ENCODE assay signal across 8 cellular contexts in the genomic region with DNA sequence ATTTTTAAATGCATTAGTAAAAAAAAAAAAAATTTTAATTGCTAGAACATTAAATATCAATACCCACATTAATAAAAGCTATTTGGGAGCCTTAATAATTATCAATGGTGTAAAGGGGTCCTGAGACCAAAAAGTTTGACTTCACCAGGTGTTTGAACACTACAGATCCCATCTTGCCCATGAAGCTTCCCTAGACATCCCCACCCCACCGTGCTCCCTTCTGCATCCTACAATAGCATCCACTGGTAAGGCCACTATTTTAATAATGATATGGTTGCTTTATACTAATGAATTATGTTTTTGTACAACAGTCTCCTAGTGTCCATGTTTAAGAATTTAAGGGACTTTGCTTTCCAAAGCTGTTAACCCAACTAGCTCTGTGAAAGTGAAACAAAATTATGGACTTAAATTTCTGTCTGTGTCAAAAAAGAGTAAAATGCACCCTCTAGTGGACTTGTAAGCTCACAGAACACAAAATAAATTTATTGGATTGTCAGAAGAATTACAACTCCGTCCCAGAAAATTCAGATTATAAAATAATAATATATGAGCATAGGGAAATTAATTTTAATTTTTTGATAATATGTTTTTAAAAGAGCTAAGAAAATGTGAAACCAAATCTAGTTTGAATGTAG.
A peak's percentile ranks its signal among the peaks of the same experiment; 100 is the strongest.
DNase-seq lines count a peak whose midpoint lies in the region; ATAC-seq and TF ChIP-seq lines count a peak whose summit lies in the region.

No MANE protein-coding gene starts in this region.

- DNase-seq in Right ventricle myocardium superior, result no peak
- no peak for DNase-seq in right cardiac atrium
- DNase-seq in M059J (ENCODE audit: low read depth), result peak; percentile 35
- no peak for DNase-seq in ascending aorta (ENCODE audit: low spot score in 2 of 2)
- no peak for DNase-seq in lower lobe of right lung

- H3K4me3 ChIP-seq in right cardiac atrium (ENCODE audit: low read length) (no peak overlapping the region), ascending aorta (no peak overlapping the region), lower lobe of right lung (no peak overlapping the region)

- intact Hi-C loops in Right ventricle myocardium superior (cut with DNase I), result no loop called here
- intact Hi-C loops in right cardiac atrium (cut with DNase I), result no loop called here
- intact Hi-C loops in ascending aorta (cut with DNase I), result no loop called here
- intact Hi-C loops in lower lobe of right lung (cut with DNase I), result no loop called here

- H3K9me3 ChIP-seq in right cardiac atrium (ENCODE audit: control insufficient read depth, low read length) (no peaks in the 10 kb centered on the region), ascending aorta (no peaks in the 10 kb centered on the region), lower lobe of right lung (no peaks in the 10 kb centered on the region)

- no peaks in the 10 kb centered on the region for H3K27me3 ChIP-seq in right cardiac atrium (ENCODE audit: control insufficient read depth, insufficient read depth)
- H3K27me3 ChIP-seq in ascending aorta, result no peaks in the 10 kb centered on the region
- no peaks in the 10 kb centered on the region for H3K27me3 ChIP-seq in lower lobe of right lung (ENCODE audit: low read depth)

- ATAC-seq in Right ventricle myocardium superior (ENCODE audit: poor library complexity), result peak; percentile 32
- ATAC-seq in right cardiac atrium, result no peak
- ATAC-seq in lower lobe of right lung, result no peak
- ATAC-seq in GM21723 (IDR thresholded peaks at IDR 0.05; ENCODE audit: unreplicated experiment), result no peak
- ATAC-seq in GM19452 (IDR thresholded peaks at IDR 0.05; ENCODE audit: unreplicated experiment), result no peak
- no peak for ATAC-seq in HG02885 (IDR thresholded peaks at IDR 0.05; ENCODE audit: poor library complexity, unreplicated experiment)

- TF ChIP-seq CTCF in ascending aorta (IDR thresholded peaks at IDR 0.05) (peak in 2 of 3 experiments; percentile 31 to 55), lower lobe of right lung (IDR thresholded peaks at IDR 0.05) (peak; percentile 52)

- peaks cover 2% of the 10 kb centered on the region for H3K4me1 ChIP-seq in right cardiac atrium (ENCODE audit: control insufficient read depth, insufficient read depth, low read length)
- H3K4me1 ChIP-seq in ascending aorta, result no peaks in the 10 kb centered on the region
- H3K4me1 ChIP-seq in lower lobe of right lung, result peaks cover 6% of the 10 kb centered on the region

- H3K27ac ChIP-seq in right cardiac atrium (ENCODE audit: low read length) (no peak overlapping the region), ascending aorta (no peak overlapping the region), lower lobe of right lung (no peak overlapping the region)

- H3K36me3 ChIP-seq in ascending aorta (no peaks in the 10 kb centered on the region), lower lobe of right lung (no peaks in the 10 kb centered on the region)

- WGBS in right cardiac atrium, result 58% methylated on average over 2 of the region's 2 CpGs
